ENCODE assay signal across 1 cellular context in the genomic region with DNA sequence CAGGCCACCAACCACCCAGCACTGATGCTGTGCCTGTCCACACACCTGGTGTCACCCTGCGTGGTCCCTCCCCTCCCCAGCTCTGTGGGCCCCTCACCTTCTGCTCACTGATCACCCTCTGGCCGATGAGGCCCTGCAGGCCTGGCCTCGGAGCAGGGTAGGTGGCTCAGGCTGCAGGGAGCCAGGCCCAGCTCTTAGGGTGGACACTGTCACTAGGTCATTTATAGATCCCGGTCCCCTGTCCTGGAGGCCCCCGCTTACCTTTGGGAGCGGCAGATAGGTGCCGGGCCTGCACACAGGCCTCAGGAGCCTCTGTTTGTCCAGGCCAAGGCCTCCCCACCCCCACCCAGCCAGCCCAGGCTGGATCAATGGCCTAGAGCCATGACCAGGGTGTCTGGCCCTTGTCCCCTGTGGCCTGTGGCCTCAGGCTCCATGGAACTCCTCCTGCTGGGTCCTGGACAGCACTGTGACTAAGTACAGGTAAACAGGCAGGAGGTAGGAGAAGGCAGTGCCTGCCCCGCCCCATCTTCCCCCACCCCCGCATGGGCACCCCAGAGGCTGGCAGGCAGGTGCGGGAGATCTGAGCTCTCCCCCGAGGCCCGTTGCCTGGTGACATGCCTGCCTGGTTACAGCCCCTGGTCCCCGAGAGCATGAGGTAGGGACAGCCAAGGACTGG.
TF ChIP-seq lines count a peak whose summit lies in the region.

A gene (minus strand): TSS at position 472 of the 676 bp plus-strand sequence. CDS start 6,296 bp downstream, outside the sequence.

TF ChIP-seq in H1, 55 proteins besides CTCF, POLR2A, EP300 and RAD21:
- TF ChIP-seq, protein P1, sequence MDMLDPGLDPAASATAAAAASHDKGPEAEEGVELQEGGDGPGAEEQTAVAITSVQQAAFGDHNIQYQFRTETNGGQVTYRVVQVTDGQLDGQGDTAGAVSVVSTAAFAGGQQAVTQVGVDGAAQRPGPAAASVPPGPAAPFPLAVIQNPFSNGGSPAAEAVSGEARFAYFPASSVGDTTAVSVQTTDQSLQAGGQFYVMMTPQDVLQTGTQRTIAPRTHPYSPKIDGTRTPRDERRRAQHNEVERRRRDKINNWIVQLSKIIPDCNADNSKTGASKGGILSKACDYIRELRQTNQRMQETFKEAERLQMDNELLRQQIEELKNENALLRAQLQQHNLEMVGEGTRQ (IDR thresholded peaks at IDR 0.05; ENCODE audit: low read length), result no peak
- TF ChIP-seq SUZ12 (IDR thresholded peaks at IDR 0.05; ENCODE audit: low read length), result no peak
- TF ChIP-seq GTF2F1 (IDR thresholded peaks at IDR 0.05; ENCODE audit: borderline replicate concordance, low read depth, low read length), result no peak
- TF ChIP-seq, protein P2, sequence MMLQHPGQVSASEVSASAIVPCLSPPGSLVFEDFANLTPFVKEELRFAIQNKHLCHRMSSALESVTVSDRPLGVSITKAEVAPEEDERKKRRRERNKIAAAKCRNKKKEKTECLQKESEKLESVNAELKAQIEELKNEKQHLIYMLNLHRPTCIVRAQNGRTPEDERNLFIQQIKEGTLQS (IDR thresholded peaks at IDR 0.05; ENCODE audit: insufficient read depth, low read depth, low read length), result no peak
- TF ChIP-seq, protein P3, sequence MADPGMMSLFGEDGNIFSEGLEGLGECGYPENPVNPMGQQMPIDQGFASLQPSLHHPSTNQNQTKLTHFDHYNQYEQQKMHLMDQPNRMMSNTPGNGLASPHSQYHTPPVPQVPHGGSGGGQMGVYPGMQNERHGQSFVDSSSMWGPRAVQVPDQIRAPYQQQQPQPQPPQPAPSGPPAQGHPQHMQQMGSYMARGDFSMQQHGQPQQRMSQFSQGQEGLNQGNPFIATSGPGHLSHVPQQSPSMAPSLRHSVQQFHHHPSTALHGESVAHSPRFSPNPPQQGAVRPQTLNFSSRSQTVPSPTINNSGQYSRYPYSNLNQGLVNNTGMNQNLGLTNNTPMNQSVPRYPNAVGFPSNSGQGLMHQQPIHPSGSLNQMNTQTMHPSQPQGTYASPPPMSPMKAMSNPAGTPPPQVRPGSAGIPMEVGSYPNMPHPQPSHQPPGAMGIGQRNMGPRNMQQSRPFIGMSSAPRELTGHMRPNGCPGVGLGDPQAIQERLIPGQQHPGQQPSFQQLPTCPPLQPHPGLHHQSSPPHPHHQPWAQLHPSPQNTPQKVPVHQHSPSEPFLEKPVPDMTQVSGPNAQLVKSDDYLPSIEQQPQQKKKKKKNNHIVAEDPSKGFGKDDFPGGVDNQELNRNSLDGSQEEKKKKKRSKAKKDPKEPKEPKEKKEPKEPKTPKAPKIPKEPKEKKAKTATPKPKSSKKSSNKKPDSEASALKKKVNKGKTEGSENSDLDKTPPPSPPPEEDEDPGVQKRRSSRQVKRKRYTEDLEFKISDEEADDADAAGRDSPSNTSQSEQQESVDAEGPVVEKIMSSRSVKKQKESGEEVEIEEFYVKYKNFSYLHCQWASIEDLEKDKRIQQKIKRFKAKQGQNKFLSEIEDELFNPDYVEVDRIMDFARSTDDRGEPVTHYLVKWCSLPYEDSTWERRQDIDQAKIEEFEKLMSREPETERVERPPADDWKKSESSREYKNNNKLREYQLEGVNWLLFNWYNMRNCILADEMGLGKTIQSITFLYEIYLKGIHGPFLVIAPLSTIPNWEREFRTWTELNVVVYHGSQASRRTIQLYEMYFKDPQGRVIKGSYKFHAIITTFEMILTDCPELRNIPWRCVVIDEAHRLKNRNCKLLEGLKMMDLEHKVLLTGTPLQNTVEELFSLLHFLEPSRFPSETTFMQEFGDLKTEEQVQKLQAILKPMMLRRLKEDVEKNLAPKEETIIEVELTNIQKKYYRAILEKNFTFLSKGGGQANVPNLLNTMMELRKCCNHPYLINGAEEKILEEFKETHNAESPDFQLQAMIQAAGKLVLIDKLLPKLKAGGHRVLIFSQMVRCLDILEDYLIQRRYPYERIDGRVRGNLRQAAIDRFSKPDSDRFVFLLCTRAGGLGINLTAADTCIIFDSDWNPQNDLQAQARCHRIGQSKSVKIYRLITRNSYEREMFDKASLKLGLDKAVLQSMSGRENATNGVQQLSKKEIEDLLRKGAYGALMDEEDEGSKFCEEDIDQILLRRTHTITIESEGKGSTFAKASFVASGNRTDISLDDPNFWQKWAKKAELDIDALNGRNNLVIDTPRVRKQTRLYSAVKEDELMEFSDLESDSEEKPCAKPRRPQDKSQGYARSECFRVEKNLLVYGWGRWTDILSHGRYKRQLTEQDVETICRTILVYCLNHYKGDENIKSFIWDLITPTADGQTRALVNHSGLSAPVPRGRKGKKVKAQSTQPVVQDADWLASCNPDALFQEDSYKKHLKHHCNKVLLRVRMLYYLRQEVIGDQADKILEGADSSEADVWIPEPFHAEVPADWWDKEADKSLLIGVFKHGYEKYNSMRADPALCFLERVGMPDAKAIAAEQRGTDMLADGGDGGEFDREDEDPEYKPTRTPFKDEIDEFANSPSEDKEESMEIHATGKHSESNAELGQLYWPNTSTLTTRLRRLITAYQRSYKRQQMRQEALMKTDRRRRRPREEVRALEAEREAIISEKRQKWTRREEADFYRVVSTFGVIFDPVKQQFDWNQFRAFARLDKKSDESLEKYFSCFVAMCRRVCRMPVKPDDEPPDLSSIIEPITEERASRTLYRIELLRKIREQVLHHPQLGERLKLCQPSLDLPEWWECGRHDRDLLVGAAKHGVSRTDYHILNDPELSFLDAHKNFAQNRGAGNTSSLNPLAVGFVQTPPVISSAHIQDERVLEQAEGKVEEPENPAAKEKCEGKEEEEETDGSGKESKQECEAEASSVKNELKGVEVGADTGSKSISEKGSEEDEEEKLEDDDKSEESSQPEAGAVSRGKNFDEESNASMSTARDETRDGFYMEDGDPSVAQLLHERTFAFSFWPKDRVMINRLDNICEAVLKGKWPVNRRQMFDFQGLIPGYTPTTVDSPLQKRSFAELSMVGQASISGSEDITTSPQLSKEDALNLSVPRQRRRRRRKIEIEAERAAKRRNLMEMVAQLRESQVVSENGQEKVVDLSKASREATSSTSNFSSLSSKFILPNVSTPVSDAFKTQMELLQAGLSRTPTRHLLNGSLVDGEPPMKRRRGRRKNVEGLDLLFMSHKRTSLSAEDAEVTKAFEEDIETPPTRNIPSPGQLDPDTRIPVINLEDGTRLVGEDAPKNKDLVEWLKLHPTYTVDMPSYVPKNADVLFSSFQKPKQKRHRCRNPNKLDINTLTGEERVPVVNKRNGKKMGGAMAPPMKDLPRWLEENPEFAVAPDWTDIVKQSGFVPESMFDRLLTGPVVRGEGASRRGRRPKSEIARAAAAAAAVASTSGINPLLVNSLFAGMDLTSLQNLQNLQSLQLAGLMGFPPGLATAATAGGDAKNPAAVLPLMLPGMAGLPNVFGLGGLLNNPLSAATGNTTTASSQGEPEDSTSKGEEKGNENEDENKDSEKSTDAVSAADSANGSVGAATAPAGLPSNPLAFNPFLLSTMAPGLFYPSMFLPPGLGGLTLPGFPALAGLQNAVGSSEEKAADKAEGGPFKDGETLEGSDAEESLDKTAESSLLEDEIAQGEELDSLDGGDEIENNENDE (IDR thresholded peaks at IDR 0.05; ENCODE audit: insufficient replicate concordance, low read length), result no peak
- no peak for TF ChIP-seq CHD1 (IDR thresholded peaks at IDR 0.05; ENCODE audit: low read depth, low read length)
- no peak for TF ChIP-seq KDM5A (IDR thresholded peaks at IDR 0.05; ENCODE audit: low read length)
- no peak for TF ChIP-seq KDM1A (IDR thresholded peaks at IDR 0.05; ENCODE audit: borderline replicate concordance, low read length)
- TF ChIP-seq SIRT6 (IDR thresholded peaks at IDR 0.05; ENCODE audit: low read length), result no peak
- no peak for TF ChIP-seq SRF (IDR thresholded peaks at IDR 0.05; ENCODE audit: low read depth, low read length)
- TF ChIP-seq EGR1 (IDR thresholded peaks at IDR 0.05; ENCODE audit: borderline replicate concordance, low read depth, low read length), result no peak
- no peak for TF ChIP-seq RBBP5 (IDR thresholded peaks at IDR 0.05; ENCODE audit: borderline replicate concordance, low read depth, low read length)
TF ChIP-seq in H1: peak in this region for 0.
